8 cellular contexts compared by ENCODE assay signal in the genomic region with DNA sequence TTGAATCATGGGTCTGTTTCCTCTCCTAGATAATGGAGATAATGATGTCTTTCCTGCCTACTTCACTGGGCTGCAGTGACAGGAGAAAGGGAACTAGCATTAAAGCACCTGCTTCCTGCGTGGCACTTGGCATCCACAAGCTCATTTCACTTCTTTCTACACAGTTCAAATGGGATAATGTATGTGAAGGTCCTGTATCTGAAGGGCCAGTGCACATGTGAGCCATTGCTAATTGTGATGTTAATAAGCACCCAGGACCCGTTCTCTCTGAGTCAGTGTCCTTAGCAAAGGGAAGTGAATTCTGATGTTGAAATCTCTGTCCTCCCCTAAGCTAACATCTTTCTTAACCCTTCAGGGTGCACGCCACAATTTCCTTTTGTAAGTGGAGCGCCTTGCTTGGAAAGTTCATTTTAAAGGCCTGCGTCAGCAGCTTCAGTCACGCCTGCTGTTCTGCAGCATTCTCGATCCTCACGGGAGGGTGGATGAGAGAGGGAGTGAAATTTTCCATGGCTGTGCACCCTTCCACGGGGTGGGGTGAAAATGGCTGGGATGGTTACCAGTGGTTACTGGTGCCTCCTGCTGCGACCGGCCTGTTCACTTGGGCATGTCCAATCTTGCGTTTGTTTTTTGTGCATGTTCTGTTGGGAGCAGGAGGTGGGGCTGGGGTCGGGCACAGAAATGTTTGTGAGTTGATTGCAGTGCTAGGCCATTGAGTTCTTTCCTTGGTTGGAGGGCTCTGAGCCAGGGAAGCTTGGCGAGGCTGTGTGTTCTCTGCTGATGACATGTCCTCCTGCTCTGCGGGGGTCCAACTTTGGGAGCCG. TPM values are rescaled to one million over a fixed set of nuclear protein-coding genes. Genes with fewer than 3 reads are reported as not detected.
A peak's percentile ranks its signal among the peaks of the same experiment; 100 is the strongest.
DNase-seq lines count a peak whose midpoint lies in the region; ATAC-seq, FAIRE-seq and TF ChIP-seq lines count a peak whose summit lies in the region.

No MANE protein-coding gene starts in this region.

- peak; percentile 5 for FAIRE-seq in GM12891 (lab: Jason Lieb, UNC)

- H3K4me1 Mint-ChIP-seq in nephron progenitor cell, result peaks cover 50% of the 10 kb centered on the region

- peaks cover under 1% of the 10 kb centered on the region for H3K27me3 Mint-ChIP-seq in nephron progenitor cell (ENCODE audit: low read depth, poor library complexity)

- H3K9me3 Mint-ChIP-seq in nephron progenitor cell, result no peaks in the 10 kb centered on the region

- WGBS in esophagus, 2 donors, result 43 to 52% methylated on average over 16 of the region's 16 CpGs

- ATAC-seq in GM18909 (IDR thresholded peaks at IDR 0.05; ENCODE audit: poor library complexity, unreplicated experiment), result no peak
- no peak for ATAC-seq in HG03565 (IDR thresholded peaks at IDR 0.05; ENCODE audit: unreplicated experiment)

- H3K27ac ChIP-seq in esophagus (ENCODE audit: low read depth in 2 of 2, low read length in 1 of 2), result peak overlapping the region; percentile 84 to 89

- H3K4me3 Mint-ChIP-seq in nephron progenitor cell, result no peak overlapping the region

- H3K27me3 ChIP-seq in esophagus (ENCODE audit: control insufficient read depth in 1 of 2, insufficient read depth in 2 of 2, low read length in 2 of 2), result no peaks in the 10 kb centered on the region

- peak overlapping the region; percentile 92 for H3K27ac Mint-ChIP-seq in nephron progenitor cell

- no peak for TF ChIP-seq CTCF in nephron progenitor cell (IDR thresholded peaks at IDR 0.05)

- H3K9me3 ChIP-seq in esophagus (ENCODE audit: control insufficient read depth in 2 of 2, insufficient read depth in 1 of 2, low read depth in 1 of 2, low read length in 1 of 2), result no peaks in the 10 kb centered on the region

- TF ChIP-seq POLR2A in GM12891 (IDR thresholded peaks at IDR 0.05; ENCODE audit: low read depth, low read length), result no peak

- no peaks in the 10 kb centered on the region for H3K36me3 Mint-ChIP-seq in nephron progenitor cell (ENCODE audit: low read depth)

- no peak for DNase-seq in GM12891 (ENCODE audit: insufficient read length, low spot score)
- DNase-seq in NOMO-1 (lab: John Stamatoyannopoulos, UW; ENCODE audit: unreplicated experiment in 2 of 2), result peak; percentile 74 to 98
- DNase-seq in nephron progenitor cell, result no peak
- DNase-seq in HUDEP-2 (lab: John Stamatoyannopoulos, UW; ENCODE audit: unreplicated experiment in 76 of 76), result no peak
- DNase-seq in amniotic stem cell (lab: John Stamatoyannopoulos, UW), result no peak

- peaks cover 0 to 2% of the 10 kb centered on the region in 2 donors for H3K36me3 ChIP-seq in esophagus (ENCODE audit: control insufficient read depth in 2 of 2, insufficient read depth in 2 of 2, low read length in 1 of 2)

- H3K4me3 ChIP-seq in esophagus (ENCODE audit: low read depth in 1 of 2, low read length in 2 of 2), result no peak overlapping the region

- peaks cover 23 to 56% of the 10 kb centered on the region in 2 donors for H3K4me1 ChIP-seq in esophagus (ENCODE audit: control insufficient read depth in 2 of 2, insufficient read depth in 2 of 2, low read length in 1 of 2)

TF ChIP-seq in GM12891, 5 proteins besides CTCF, POLR2A, EP300 and RAD21:
- no peak for TF ChIP-seq PAX5 (IDR thresholded peaks at IDR 0.05; ENCODE audit: insufficient read depth, low read length, severe bottlenecking)
- no peak for TF ChIP-seq POLR2AphosphoS5 (IDR thresholded peaks at IDR 0.05; ENCODE audit: low read depth, low read length)
- no peak for TF ChIP-seq TAF1 (IDR thresholded peaks at IDR 0.05; ENCODE audit: low read depth, low read length)
- TF ChIP-seq SPI1 (IDR thresholded peaks at IDR 0.05; ENCODE audit: low read depth, low read length), result no peak
- no peak for TF ChIP-seq POU2F2 (IDR thresholded peaks at IDR 0.05; ENCODE audit: low read depth, low read length)

RNA-seq across cellular contexts. Expression of gene HK1, which starts 59.2 kb away (rescaled TPM):
- 85.5 TPM for polyA plus RNA-seq in GM12891 (2012; ENCODE audit: low read depth, missing spikeins)
- 100 to 1,000 TPM in 1 of 2 donors, 10 to 100 TPM in 1; 52.1 to 105 TPM for polyA plus RNA-seq in esophagus

Comparison
In these comparisons a context has a peak if more than half of its experiments do, and no peak if none do; other contexts are left out.
1. DNase-seq: peak in NOMO-1 (2 of 2); none in GM12891 (single experiment), nephron progenitor cell (single experiment), HUDEP-2 (0 of 76) and amniotic stem cell (single experiment).